Comparison of ENCODE assay signal across 14 cellular contexts in the genomic region with DNA sequence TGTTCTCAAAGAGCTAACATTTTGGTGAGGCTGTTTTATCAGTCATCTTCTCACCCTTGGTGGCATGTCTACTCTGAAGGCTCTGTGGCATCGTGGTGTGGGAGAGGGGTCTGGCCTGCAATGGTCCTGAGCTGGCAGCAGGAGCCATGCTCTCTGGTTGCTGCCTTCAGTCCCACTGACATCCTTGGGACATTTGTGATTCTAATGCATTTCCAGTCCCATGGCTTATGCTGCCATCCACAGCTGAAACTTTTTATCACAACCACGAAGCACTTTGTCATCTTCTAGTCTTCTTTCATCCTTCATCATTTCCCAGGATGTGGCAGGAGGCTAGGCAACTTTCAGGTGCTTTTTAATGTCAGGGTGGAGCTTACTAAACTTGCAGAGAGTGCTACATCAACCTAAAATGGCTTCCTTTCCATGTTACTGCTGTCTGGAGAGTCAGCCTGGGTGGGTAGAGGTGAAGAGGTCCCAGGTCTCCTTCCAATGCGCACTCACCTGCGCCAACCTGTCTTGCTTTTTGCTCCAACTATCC.
DNase-seq lines count a peak whose midpoint lies in the region; ATAC-seq and TF ChIP-seq lines count a peak whose summit lies in the region.
"Had no signal": no experiment of that assay in that cellular context is flagged by ENCODE, and none has a peak within 500 bp of the region (broad histone marks: within the 10 kb centered on the region; RNA-seq: fewer than 3 reads in every experiment).

No MANE protein-coding gene starts in this region.

- H3K9me3 ChIP-seq in DND-41 (ENCODE audit: insufficient read depth, low read length, severe bottlenecking) = no peaks in the 10 kb centered on the region
- H3K9me3 ChIP-seq in Caco-2 = no peaks in the 10 kb centered on the region
- H3K9me3 ChIP-seq: thoracic aorta had no signal

- peaks cover 11% of the 10 kb centered on the region for H3K27me3 Mint-ChIP-seq in Caco-2 (ENCODE audit: insufficient read depth, unreplicated experiment)

- H3K4me2 ChIP-seq in DND-41 (ENCODE audit: insufficient read depth, low read length) = no peak overlapping the region

- BruUV-seq in Caco-2 (replicated peaks; lab: Mats Ljungman, UMichigan) = no TSS peak

- no peaks in the 10 kb centered on the region for H4K20me1 ChIP-seq in DND-41 (ENCODE audit: insufficient read depth, low read length)

- no peak overlapping the region for H3K27ac Mint-ChIP-seq in Caco-2 (ENCODE audit: unreplicated experiment)

- H3K4me3 ChIP-seq in DND-41 (ENCODE audit: low read depth in 1 of 2, low read length in 2 of 2) (no peak overlapping the region), Caco-2 (ENCODE audit: low read depth, low read length) (no peak overlapping the region)
- H3K4me3 ChIP-seq: cardiac muscle cell, thoracic aorta had no signal

- no peak overlapping the region for H2AFZ ChIP-seq in DND-41 (ENCODE audit: low read depth, low read length)

- H3K27me3 ChIP-seq in DND-41 (ENCODE audit: insufficient read depth, low read length, poor library complexity) (peaks cover 3% of the 10 kb centered on the region), Caco-2 (replicated peaks; ENCODE audit: control insufficient read depth, insufficient read depth, low read length) (no peaks in the 10 kb centered on the region)
- H3K27me3 ChIP-seq: cardiac muscle cell had no signal

- H3K36me3 Mint-ChIP-seq in Caco-2 (ENCODE audit: insufficient read depth, unreplicated experiment) = no peaks in the 10 kb centered on the region

- POLR2A ChIA-PET in Caco-2 (lab: Charles Lee) = no interaction called here

- intact Hi-C loops in Caco-2 (cut with micrococcal nuclease; ENCODE audit: unreplicated experiment) = loop anchor here (1.0 kb wide), 1 partner anchor 134 kb away; no protein-coding TSS in a partner anchor

- H3K4me1 Mint-ChIP-seq in Caco-2 (ENCODE audit: low read depth, unreplicated experiment) = no peaks in the 10 kb centered on the region

- H3K79me2 ChIP-seq in DND-41 (ENCODE audit: insufficient read depth, low read length) = no peaks in the 10 kb centered on the region

- TF ChIP-seq CTCF in DND-41 (IDR thresholded peaks at IDR 0.05; ENCODE audit: borderline replicate concordance, extremely low read depth, low read length, poor library complexity, severe bottlenecking) (peak; percentile 16), Caco-2 (IDR thresholded peaks at IDR 0.05; ENCODE audit: insufficient read depth in 1 of 2, low read depth in 1 of 2, low read length in 1 of 2, severe bottlenecking in 1 of 2, unreplicated experiment in 1 of 2) (no peak)

- H3K9me3 Mint-ChIP-seq in Caco-2 (ENCODE audit: unreplicated experiment) = no peaks in the 10 kb centered on the region

- peak; percentile 24 for DNase-seq in NCI-H345 (lab: John Stamatoyannopoulos, UW)
- no peak for DNase-seq in NCI-H345 treated with DMSO at 0.1 percent for 48 hours (lab: John Stamatoyannopoulos, UW; ENCODE audit: unreplicated experiment)
- DNase-seq in DND-41 = no peak
- peak; percentile 59 for DNase-seq in NCI-H69 (lab: John Stamatoyannopoulos, UW)
- DNase-seq in iPS-NIHi7 (ENCODE audit: extremely low spot score) = peak; percentile 25
- DNase-seq in Caco-2 = no peak
- DNase-seq in cerebellar cortex (ENCODE audit: low spot score) = no peak
- DNase-seq: activated CD8-positive, alpha-beta memory T cell treated with anti-CD3 and anti-CD28 coated beads for 24 hours; NCI-H524 treated with DMSO at 0.1 percent for 48 hours; Right ventricle myocardium superior; T1000 had no signal

- CTCF ChIA-PET in Caco-2 (lab: Charles Lee) = no interaction called here

- H3K4me1 ChIP-seq in DND-41 (ENCODE audit: insufficient read depth, low read length) (no peaks in the 10 kb centered on the region), Caco-2 (no peaks in the 10 kb centered on the region)

- no peak for ATAC-seq in DND-41 (ENCODE audit: insufficient read depth, low read depth)
- ATAC-seq in HG03457 (IDR thresholded peaks at IDR 0.05; ENCODE audit: unreplicated experiment) = no peak

- H3K36me3 ChIP-seq in DND-41 (ENCODE audit: insufficient read depth, low read length) = no peaks in the 10 kb centered on the region
- no peaks in the 10 kb centered on the region for H3K36me3 ChIP-seq in Caco-2 (ENCODE audit: control insufficient read depth, insufficient read depth, low read length)
- H3K36me3 ChIP-seq: cardiac muscle cell, thoracic aorta had no signal

- H3K27ac ChIP-seq in DND-41 (ENCODE audit: low read length) = no peak overlapping the region
- H3K27ac ChIP-seq: cardiac muscle cell, thoracic aorta had no signal

- no peak overlapping the region for H3K4me3 Mint-ChIP-seq in Caco-2 (ENCODE audit: unreplicated experiment)

- H3K9ac ChIP-seq in DND-41 (ENCODE audit: low read depth, low read length) = no peak overlapping the region

Comparison
In these comparisons a context has a peak if more than half of its experiments do, and no peak if none do; other contexts are left out.
1. DNase-seq: peak in NCI-H345 (single experiment), NCI-H69 (single experiment) and iPS-NIHi7 (single experiment); none in NCI-H345 treated with DMSO at 0.1 percent for 48 hours (single experiment), DND-41 (single experiment), Caco-2 (0 of 2) and cerebellar cortex (single experiment).